Comparison of ENCODE assay signal across 16 cellular contexts in genomic region chr10:110613341-110613995, GRCh38. TPM values are rescaled to one million over a fixed set of nuclear protein-coding genes. Genes with fewer than 3 reads are reported as not detected.
DNase-seq lines count a peak whose midpoint lies in the region; ATAC-seq and TF ChIP-seq lines count a peak whose summit lies in the region.
"Had no signal": no experiment of that assay in that cellular context is flagged by ENCODE, and none has a peak within 500 bp of the region (broad histone marks: within the 10 kb centered on the region; RNA-seq: fewer than 3 reads in every experiment).

No MANE protein-coding gene starts in this region.

- no peaks in the 10 kb centered on the region for H4K20me1 ChIP-seq in GM23248 (ENCODE audit: insufficient read depth)

- no peak overlapping the region for H3K27ac ChIP-seq in GM23248
- H3K27ac ChIP-seq: esophagus squamous epithelium, PC-9, transverse colon, VCaP had no signal

- H3K27me3 ChIP-seq in GM23248 (replicated peaks; ENCODE audit: insufficient read depth), result no peaks in the 10 kb centered on the region
- H3K27me3 ChIP-seq: MG63, transverse colon had no signal

- peaks cover 7% of the 10 kb centered on the region for H3K27me3 Mint-ChIP-seq in glutamatergic neuron (ENCODE audit: unreplicated experiment)

- peaks cover 11% of the 10 kb centered on the region; the same call in 1 of the 2 replicates for H3K4me1 ChIP-seq in GM23248 (ENCODE audit: insufficient read depth)
- H3K4me1 ChIP-seq: esophagus squamous epithelium, transverse colon had no signal

- no peaks in the 10 kb centered on the region for H3K36me3 Mint-ChIP-seq in glutamatergic neuron (ENCODE audit: unreplicated experiment)

- WGBS in GM23248 (ENCODE audit: low coverage in 1 of 2, low lambda C conversion rate in 2 of 2, missing lambda C conversion rate in 2 of 2), 2 experiments, result 77 to 81% methylated on average over 8 of the region's 8 CpGs

- TF ChIP-seq POLR2A in NB4 (IDR thresholded peaks at IDR 0.05; ENCODE audit: extremely low read depth, insufficient read length), result no peak

- in situ Hi-C loops in GM23248 (cut with MboI), result loop anchor here (25.0 kb wide), 1 partner anchor 274 kb away; no protein-coding TSS in a partner anchor

- H3K4me3 Mint-ChIP-seq in glutamatergic neuron (ENCODE audit: unreplicated experiment), result no peak overlapping the region
- H3K4me3 Mint-ChIP-seq: neural crest cell had no signal

- H3K9me3 ChIP-seq in GM23248 (ENCODE audit: low read depth), result no peaks in the 10 kb centered on the region
- H3K9me3 ChIP-seq: esophagus squamous epithelium, MG63, transverse colon had no signal

- H3K4me2 ChIP-seq in GM23248 (ENCODE audit: unreplicated experiment), result no peak overlapping the region
- H3K4me2 ChIP-seq: PC-9 had no signal

- DNase-seq in NCI-H2227 (lab: John Stamatoyannopoulos, UW; ENCODE audit: unreplicated experiment), result peak; percentile 12
- no peak for DNase-seq in NCI-H2227 treated with DMSO at 0.1 percent for 48 hours (lab: John Stamatoyannopoulos, UW)
- DNase-seq in NB4 (ENCODE audit: low read depth), result peak; percentile 52
- DNase-seq in glutamatergic neuron, result no peak
- no peak for DNase-seq in C1 segment of cervical spinal cord (lab: John Stamatoyannopoulos, UW)
- DNase-seq in SW 1271 (lab: John Stamatoyannopoulos, UW), result no peak
- DNase-seq in GM23248, result no peak
- DNase-seq: 8988T, DND-41, esophagus squamous epithelium, MG63, PC-9, transverse colon had no signal

- no peak overlapping the region for H3K27ac Mint-ChIP-seq in glutamatergic neuron (ENCODE audit: unreplicated experiment)

- H3K9me2 ChIP-seq in GM23248 (ENCODE audit: insufficient read depth), result no peaks in the 10 kb centered on the region

- no peaks in the 10 kb centered on the region for H3K36me3 ChIP-seq in GM23248 (ENCODE audit: low read depth)
- H3K36me3 ChIP-seq: esophagus squamous epithelium, MG63, transverse colon had no signal

- peaks cover 1% of the 10 kb centered on the region; the same call in 1 of the 2 replicates for H3F3A ChIP-seq in GM23248 (ENCODE audit: insufficient read depth)

- TF ChIP-seq CTCF in NB4 (IDR thresholded peaks at IDR 0.05; ENCODE audit: low read depth, low read length) (no peak), glutamatergic neuron (IDR thresholded peaks at IDR 0.05; ENCODE audit: partially characterized antibody, unreplicated experiment) (peak; percentile 34)

- H2AFZ ChIP-seq in GM23248, result no peak overlapping the region
- H2AFZ ChIP-seq: PC-9 had no signal

- H3K9ac ChIP-seq in GM23248, result no peak overlapping the region

- H3K4me1 Mint-ChIP-seq in glutamatergic neuron (ENCODE audit: low read depth, unreplicated experiment), result peaks cover 34% of the 10 kb centered on the region

- H3K79me2 ChIP-seq in GM23248 (ENCODE audit: insufficient read depth), result no peaks in the 10 kb centered on the region

- H3K4me3 ChIP-seq in NB4 (ENCODE audit: low read depth, low read length) (no peak overlapping the region), GM23248 (no peak overlapping the region)
- H3K4me3 ChIP-seq: esophagus squamous epithelium, MG63, PC-9, transverse colon had no signal

- ATAC-seq in GM19463 (IDR thresholded peaks at IDR 0.05; ENCODE audit: unreplicated experiment), result peak; percentile 23

- peaks cover 6% of the 10 kb centered on the region for H3K9me3 Mint-ChIP-seq in glutamatergic neuron (ENCODE audit: unreplicated experiment)
- H3K9me3 Mint-ChIP-seq: neural crest cell had no signal

RNA-seq across cellular contexts. Expression of gene RBM20, which starts 30.7 kb away (rescaled TPM):
- total RNA-seq in glutamatergic neuron (ENCODE audit: unreplicated experiment), result 5.8 TPM
- total RNA-seq in GM23248 (2014; rRNA removed; shearing (Covaris generic)), result 0.13 TPM in 1 of 2 replicates, not detected in the other
- not detected in 2 replicates for polyA plus RNA-seq in GM23248 (2016; fragmentation: Nextera tagmentation; extraction: Ambion mirVana)

RNA-seq across cellular contexts. Expression of gene SMC3, which starts 46.0 kb away (rescaled TPM):
- total RNA-seq in glutamatergic neuron (ENCODE audit: unreplicated experiment), result 53.6 TPM
- total RNA-seq in GM23248 (2014; rRNA removed; shearing (Covaris generic)), result 14.4 and 17.8 TPM in 2 replicates
- polyA plus RNA-seq in GM23248 (2016; fragmentation: Nextera tagmentation; extraction: Ambion mirVana), result 57.7 and 60.5 TPM in 2 replicates

Comparison
In these comparisons a context has a peak if more than half of its experiments do, and no peak if none do; other contexts are left out.
1. DNase-seq: peak in NCI-H2227 (single experiment) and NB4 (single experiment); none in NCI-H2227 treated with DMSO at 0.1 percent for 48 hours (single experiment), glutamatergic neuron (single experiment), C1 segment of cervical spinal cord (0 of 14), SW 1271 (0 of 2) and GM23248 (single experiment).